ENCODE assay signal across 1 cellular context in the genomic region with DNA sequence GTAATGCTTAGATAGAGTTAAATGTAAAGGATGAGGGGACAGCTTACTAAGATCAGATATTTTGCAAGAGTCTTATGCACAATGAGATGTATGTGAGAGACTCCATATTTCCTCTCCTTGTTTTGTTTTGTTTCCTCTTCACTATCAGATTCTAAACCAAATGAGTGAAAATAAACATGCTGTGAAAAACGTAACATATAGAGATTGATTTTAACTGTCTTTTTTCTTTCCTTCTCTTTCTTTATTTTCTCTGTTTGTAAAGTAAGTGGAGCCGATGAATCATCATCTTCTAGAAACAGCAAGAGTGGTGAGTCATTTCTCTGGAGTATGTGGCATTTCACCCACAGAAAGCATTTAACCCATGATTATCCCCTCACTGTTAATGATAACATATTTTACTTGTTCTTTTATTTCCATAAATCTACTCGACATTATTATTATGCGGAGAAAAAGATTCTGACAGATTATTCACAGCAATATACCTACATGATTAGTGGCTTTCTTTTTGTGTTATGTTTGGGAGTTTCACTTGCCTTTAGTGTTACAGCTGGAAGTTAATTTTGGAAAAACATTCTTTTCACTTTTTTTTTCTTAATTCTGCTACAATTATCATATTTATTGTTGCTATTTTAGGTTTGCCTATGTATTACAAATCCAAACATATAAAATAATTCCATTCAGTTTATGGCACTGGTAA.
TF ChIP-seq lines count a peak whose summit lies in the region.

No MANE protein-coding gene starts in this region.

TF ChIP-seq in SK-N-SH treated with all-trans-retinoic acid at 6 μM for 48 hours, 23 proteins besides CTCF, POLR2A, EP300 and RAD21 (continued from another document):
- TF ChIP-seq, protein P1, sequence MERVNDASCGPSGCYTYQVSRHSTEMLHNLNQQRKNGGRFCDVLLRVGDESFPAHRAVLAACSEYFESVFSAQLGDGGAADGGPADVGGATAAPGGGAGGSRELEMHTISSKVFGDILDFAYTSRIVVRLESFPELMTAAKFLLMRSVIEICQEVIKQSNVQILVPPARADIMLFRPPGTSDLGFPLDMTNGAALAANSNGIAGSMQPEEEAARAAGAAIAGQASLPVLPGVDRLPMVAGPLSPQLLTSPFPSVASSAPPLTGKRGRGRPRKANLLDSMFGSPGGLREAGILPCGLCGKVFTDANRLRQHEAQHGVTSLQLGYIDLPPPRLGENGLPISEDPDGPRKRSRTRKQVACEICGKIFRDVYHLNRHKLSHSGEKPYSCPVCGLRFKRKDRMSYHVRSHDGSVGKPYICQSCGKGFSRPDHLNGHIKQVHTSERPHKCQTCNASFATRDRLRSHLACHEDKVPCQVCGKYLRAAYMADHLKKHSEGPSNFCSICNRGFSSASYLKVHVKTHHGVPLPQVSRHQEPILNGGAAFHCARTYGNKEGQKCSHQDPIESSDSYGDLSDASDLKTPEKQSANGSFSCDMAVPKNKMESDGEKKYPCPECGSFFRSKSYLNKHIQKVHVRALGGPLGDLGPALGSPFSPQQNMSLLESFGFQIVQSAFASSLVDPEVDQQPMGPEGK (CRISPR knock-in tag; IDR thresholded peaks at IDR 0.05; ENCODE audit: borderline replicate concordance), result no peak
- TF ChIP-seq RARB (CRISPR knock-in tag; IDR thresholded peaks at IDR 0.05) (no peak), ZNF8 (CRISPR knock-in tag; IDR thresholded peaks at IDR 0.05) (no peak), ESRRG (CRISPR knock-in tag; IDR thresholded peaks at IDR 0.05) (no peak), ZFP30 (CRISPR knock-in tag; IDR thresholded peaks at IDR 0.05) (no peak)
